ENCODE assay signal across 2 cellular contexts in the genomic region with DNA sequence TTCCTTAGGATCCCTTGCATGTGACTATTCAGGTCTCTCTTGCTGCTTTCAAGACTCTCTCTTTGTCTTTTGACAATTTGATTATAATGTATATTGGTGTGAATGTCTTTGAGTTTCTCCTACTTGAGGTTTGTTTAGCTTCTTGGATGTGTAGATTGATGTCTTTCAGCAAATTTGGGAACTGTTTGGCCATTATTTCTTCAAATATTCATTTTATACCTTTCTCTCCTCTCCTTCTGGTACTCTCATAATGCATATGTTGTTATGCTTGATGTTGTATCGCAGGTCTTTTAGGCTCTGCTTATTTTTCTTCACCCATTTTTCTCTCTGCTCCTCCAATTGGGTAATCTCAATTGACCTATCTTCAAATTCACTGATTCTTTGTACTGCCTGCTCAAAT.
TF ChIP-seq lines count a peak whose summit lies in the region.

No MANE protein-coding gene starts in this region.

TF ChIP-seq in K562, 482 proteins besides CTCF, POLR2A, EP300 and RAD21 (continued from another document):
- TF ChIP-seq, protein P1, sequence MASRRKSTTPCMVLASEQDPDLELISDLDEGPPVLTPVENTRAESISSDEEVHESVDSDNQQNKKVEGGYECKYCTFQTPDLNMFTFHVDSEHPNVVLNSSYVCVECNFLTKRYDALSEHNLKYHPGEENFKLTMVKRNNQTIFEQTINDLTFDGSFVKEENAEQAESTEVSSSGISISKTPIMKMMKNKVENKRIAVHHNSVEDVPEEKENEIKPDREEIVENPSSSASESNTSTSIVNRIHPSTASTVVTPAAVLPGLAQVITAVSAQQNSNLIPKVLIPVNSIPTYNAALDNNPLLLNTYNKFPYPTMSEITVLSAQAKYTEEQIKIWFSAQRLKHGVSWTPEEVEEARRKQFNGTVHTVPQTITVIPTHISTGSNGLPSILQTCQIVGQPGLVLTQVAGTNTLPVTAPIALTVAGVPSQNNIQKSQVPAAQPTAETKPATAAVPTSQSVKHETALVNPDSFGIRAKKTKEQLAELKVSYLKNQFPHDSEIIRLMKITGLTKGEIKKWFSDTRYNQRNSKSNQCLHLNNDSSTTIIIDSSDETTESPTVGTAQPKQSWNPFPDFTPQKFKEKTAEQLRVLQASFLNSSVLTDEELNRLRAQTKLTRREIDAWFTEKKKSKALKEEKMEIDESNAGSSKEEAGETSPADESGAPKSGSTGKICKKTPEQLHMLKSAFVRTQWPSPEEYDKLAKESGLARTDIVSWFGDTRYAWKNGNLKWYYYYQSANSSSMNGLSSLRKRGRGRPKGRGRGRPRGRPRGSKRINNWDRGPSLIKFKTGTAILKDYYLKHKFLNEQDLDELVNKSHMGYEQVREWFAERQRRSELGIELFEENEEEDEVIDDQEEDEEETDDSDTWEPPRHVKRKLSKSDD (conservative IDR thresholded peaks at IDR 0.05; ENCODE audit: low read length) = no peak
- peak; percentile 67; the same call in 1 of the 2 replicates for TF ChIP-seq TRIM28 (IDR thresholded peaks at IDR 0.05)
- TF ChIP-seq TRIM24 (IDR thresholded peaks at IDR 0.05) = 0 out of 4 replicates have a peak, but pooled peaks of 1 of the 2 experiments have one; percentile 24
- no peak for TF ChIP-seq PPARD (CRISPR knock-in tag; IDR thresholded peaks at IDR 0.05)
- no peak for TF ChIP-seq EP400 (IDR thresholded peaks at IDR 0.05)
- no peak for TF ChIP-seq ELF1 (tag; IDR thresholded peaks at IDR 0.05)
- TF ChIP-seq SREBF2 (CRISPR knock-in tag; IDR thresholded peaks at IDR 0.05) = no peak
- TF ChIP-seq, protein P2, sequence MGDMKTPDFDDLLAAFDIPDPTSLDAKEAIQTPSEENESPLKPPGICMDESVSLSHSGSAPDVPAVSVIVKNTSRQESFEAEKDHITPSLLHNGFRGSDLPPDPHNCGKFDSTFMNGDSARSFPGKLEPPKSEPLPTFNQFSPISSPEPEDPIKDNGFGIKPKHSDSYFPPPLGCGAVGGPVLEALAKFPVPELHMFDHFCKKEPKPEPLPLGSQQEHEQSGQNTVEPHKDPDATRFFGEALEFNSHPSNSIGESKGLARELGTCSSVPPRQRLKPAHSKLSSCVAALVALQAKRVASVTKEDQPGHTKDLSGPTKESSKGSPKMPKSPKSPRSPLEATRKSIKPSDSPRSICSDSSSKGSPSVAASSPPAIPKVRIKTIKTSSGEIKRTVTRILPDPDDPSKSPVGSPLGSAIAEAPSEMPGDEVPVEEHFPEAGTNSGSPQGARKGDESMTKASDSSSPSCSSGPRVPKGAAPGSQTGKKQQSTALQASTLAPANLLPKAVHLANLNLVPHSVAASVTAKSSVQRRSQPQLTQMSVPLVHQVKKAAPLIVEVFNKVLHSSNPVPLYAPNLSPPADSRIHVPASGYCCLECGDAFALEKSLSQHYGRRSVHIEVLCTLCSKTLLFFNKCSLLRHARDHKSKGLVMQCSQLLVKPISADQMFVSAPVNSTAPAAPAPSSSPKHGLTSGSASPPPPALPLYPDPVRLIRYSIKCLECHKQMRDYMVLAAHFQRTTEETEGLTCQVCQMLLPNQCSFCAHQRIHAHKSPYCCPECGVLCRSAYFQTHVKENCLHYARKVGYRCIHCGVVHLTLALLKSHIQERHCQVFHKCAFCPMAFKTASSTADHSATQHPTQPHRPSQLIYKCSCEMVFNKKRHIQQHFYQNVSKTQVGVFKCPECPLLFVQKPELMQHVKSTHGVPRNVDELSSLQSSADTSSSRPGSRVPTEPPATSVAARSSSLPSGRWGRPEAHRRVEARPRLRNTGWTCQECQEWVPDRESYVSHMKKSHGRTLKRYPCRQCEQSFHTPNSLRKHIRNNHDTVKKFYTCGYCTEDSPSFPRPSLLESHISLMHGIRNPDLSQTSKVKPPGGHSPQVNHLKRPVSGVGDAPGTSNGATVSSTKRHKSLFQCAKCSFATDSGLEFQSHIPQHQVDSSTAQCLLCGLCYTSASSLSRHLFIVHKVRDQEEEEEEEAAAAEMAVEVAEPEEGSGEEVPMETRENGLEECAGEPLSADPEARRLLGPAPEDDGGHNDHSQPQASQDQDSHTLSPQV (IDR thresholded peaks at IDR 0.05) = no peak

TF ChIP-seq in SK-N-SH treated with all-trans-retinoic acid at 6 μM for 48 hours, 23 proteins besides CTCF, POLR2A, EP300 and RAD21 (continued from another document):
- TF ChIP-seq, protein P3, sequence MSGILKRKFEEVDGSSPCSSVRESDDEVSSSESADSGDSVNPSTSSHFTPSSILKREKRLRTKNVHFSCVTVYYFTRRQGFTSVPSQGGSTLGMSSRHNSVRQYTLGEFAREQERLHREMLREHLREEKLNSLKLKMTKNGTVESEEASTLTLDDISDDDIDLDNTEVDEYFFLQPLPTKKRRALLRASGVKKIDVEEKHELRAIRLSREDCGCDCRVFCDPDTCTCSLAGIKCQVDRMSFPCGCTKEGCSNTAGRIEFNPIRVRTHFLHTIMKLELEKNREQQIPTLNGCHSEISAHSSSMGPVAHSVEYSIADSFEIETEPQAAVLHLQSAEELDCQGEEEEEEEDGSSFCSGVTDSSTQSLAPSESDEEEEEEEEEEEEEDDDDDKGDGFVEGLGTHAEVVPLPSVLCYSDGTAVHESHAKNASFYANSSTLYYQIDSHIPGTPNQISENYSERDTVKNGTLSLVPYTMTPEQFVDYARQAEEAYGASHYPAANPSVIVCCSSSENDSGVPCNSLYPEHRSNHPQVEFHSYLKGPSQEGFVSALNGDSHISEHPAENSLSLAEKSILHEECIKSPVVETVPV (CRISPR knock-in tag; IDR thresholded peaks at IDR 0.05) = no peak
- TF ChIP-seq ARNTL (CRISPR knock-in tag; IDR thresholded peaks at IDR 0.05; ENCODE audit: borderline replicate concordance, low read depth) (no peak), RARB (CRISPR knock-in tag; IDR thresholded peaks at IDR 0.05) (no peak), ESRRG (CRISPR knock-in tag; IDR thresholded peaks at IDR 0.05) (no peak), ZNF565 (CRISPR knock-in tag; conservative IDR thresholded peaks at IDR 0.05; ENCODE audit: low read depth) (no peak), SNAI2 (CRISPR knock-in tag; IDR thresholded peaks at IDR 0.05) (no peak), PPARA (CRISPR knock-in tag; IDR thresholded peaks at IDR 0.05; ENCODE audit: borderline replicate concordance) (no peak)
- TF ChIP-seq, protein P4, sequence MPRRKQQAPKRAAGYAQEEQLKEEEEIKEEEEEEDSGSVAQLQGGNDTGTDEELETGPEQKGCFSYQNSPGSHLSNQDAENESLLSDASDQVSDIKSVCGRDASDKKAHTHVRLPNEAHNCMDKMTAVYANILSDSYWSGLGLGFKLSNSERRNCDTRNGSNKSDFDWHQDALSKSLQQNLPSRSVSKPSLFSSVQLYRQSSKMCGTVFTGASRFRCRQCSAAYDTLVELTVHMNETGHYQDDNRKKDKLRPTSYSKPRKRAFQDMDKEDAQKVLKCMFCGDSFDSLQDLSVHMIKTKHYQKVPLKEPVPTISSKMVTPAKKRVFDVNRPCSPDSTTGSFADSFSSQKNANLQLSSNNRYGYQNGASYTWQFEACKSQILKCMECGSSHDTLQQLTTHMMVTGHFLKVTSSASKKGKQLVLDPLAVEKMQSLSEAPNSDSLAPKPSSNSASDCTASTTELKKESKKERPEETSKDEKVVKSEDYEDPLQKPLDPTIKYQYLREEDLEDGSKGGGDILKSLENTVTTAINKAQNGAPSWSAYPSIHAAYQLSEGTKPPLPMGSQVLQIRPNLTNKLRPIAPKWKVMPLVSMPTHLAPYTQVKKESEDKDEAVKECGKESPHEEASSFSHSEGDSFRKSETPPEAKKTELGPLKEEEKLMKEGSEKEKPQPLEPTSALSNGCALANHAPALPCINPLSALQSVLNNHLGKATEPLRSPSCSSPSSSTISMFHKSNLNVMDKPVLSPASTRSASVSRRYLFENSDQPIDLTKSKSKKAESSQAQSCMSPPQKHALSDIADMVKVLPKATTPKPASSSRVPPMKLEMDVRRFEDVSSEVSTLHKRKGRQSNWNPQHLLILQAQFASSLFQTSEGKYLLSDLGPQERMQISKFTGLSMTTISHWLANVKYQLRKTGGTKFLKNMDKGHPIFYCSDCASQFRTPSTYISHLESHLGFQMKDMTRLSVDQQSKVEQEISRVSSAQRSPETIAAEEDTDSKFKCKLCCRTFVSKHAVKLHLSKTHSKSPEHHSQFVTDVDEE (CRISPR knock-in tag; IDR thresholded peaks at IDR 0.05) = no peak
- TF ChIP-seq, protein P5, sequence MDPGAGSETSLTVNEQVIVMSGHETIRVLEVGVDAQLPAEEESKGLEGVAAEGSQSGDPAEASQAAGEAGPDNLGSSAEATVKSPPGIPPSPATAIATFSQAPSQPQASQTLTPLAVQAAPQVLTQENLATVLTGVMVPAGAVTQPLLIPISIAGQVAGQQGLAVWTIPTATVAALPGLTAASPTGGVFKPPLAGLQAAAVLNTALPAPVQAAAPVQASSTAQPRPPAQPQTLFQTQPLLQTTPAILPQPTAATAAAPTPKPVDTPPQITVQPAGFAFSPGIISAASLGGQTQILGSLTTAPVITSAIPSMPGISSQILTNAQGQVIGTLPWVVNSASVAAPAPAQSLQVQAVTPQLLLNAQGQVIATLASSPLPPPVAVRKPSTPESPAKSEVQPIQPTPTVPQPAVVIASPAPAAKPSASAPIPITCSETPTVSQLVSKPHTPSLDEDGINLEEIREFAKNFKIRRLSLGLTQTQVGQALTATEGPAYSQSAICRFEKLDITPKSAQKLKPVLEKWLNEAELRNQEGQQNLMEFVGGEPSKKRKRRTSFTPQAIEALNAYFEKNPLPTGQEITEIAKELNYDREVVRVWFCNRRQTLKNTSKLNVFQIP (CRISPR knock-in tag; IDR thresholded peaks at IDR 0.05; ENCODE audit: borderline replicate concordance, low read depth) = no peak
- TF ChIP-seq, protein P6, sequence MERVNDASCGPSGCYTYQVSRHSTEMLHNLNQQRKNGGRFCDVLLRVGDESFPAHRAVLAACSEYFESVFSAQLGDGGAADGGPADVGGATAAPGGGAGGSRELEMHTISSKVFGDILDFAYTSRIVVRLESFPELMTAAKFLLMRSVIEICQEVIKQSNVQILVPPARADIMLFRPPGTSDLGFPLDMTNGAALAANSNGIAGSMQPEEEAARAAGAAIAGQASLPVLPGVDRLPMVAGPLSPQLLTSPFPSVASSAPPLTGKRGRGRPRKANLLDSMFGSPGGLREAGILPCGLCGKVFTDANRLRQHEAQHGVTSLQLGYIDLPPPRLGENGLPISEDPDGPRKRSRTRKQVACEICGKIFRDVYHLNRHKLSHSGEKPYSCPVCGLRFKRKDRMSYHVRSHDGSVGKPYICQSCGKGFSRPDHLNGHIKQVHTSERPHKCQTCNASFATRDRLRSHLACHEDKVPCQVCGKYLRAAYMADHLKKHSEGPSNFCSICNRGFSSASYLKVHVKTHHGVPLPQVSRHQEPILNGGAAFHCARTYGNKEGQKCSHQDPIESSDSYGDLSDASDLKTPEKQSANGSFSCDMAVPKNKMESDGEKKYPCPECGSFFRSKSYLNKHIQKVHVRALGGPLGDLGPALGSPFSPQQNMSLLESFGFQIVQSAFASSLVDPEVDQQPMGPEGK (CRISPR knock-in tag; IDR thresholded peaks at IDR 0.05; ENCODE audit: borderline replicate concordance) = no peak
